4 cellular contexts compared by ENCODE assay signal in genomic region chr1:153910560-153910959, GRCh38. TPM values are rescaled to one million over a fixed set of nuclear protein-coding genes. Genes with fewer than 3 reads are reported as not detected.
DNase-seq lines count a peak whose midpoint lies in the region; ATAC-seq, FAIRE-seq and TF ChIP-seq lines count a peak whose summit lies in the region.
"Not testable (repeated sequence)": the region's sequence is repeated elsewhere in the genome, so short reads cannot be mapped to it uniquely, and the experiment has no call there.

No MANE protein-coding gene starts in this region.

- H3K9me3 ChIP-seq in HEK293 (ENCODE audit: control insufficient read depth, insufficient read depth, low read depth, low read length); K562 (replicated peaks; ENCODE audit: control insufficient read depth, insufficient read depth, low read depth, low read length): not testable (repeated sequence)

- H3K27me3 ChIP-seq in K562 (ENCODE audit: control insufficient read depth in 2 of 2, insufficient read depth in 2 of 2, low read length in 2 of 2), result not testable (repeated sequence)

- H4K20me1 ChIP-seq in K562 (replicated peaks; ENCODE audit: control insufficient read depth, insufficient read depth, low read length), result not testable (repeated sequence)

- H3K9ac ChIP-seq in K562 (ENCODE audit: insufficient read depth in 1 of 2, low read depth in 2 of 2, low read length in 2 of 2), result not testable (repeated sequence)

- not testable (repeated sequence) for DNase-seq in activated T-helper 1 cell treated with anti-CD3 and anti-CD28 coated beads, Interleukin-12 subunit alpha, Interleukin-12 subunit beta, Interleukin-2, Interleukin-4 antibody, amounts not matched to agents 30 ng/mL and 10 ng/mL and 1 ng/mL, durations not matched to agents 14 hours and 24 hours and 36 hours (ENCODE audit: low spot score); K562 (ENCODE audit: extremely low read depth in 1 of 4, low spot score in 3 of 4); natural killer cell

- not testable (repeated sequence) for TF ChIP-seq RAD21 in K562 (CRISPR knock-in tag; conservative IDR thresholded peaks at IDR 0.05 in 1 of 2, IDR thresholded peaks at IDR 0.05 in 1 of 2)

- H3K27ac ChIP-seq in HEK293 (ENCODE audit: extremely low read depth, low read depth, low read length); K562 (ENCODE audit: extremely low read depth, low read depth, low read length): not testable (repeated sequence)

- H3K9me1 ChIP-seq in K562 (ENCODE audit: control insufficient read depth, insufficient read depth, low read length), result not testable (repeated sequence)

- H3K9me3 Mint-ChIP-seq in activated T-helper 1 cell treated with anti-CD3 and anti-CD28 coated beads, Interleukin-12 subunit alpha, Interleukin-12 subunit beta, Interleukin-2, Interleukin-4 antibody, amounts not matched to agents 30 ng/mL and 10 ng/mL and 1 ng/mL, durations not matched to agents 14 hours and 24 hours and 36 hours; natural killer cell: not testable (repeated sequence)

- in situ Hi-C loops in K562 (cut with MboI), result not testable (repeated sequence)

- H3K36me3 ChIP-seq in HEK293 (ENCODE audit: control insufficient read depth in 2 of 2, insufficient read depth in 1 of 2, low read length in 2 of 2), result peaks cover 7 to 16% of the 10 kb centered on the region in 2 experiments; a peak in 2 of 3 replicates
- H3K36me3 ChIP-seq in K562 (ENCODE audit: control insufficient read depth, insufficient read depth, low read length), result peaks cover 29% of the 10 kb centered on the region

- intact Hi-C loops in activated T-helper 1 cell treated with anti-CD3 and anti-CD28 coated beads, Interleukin-12 subunit alpha, Interleukin-12 subunit beta, Interleukin-2, Interleukin-4 antibody, amounts not matched to agents 30 ng/mL and 10 ng/mL and 1 ng/mL, durations not matched to agents 14 hours and 24 hours and 36 hours (cut with micrococcal nuclease); K562 (cut with micrococcal nuclease); natural killer cell (cut with micrococcal nuclease): not testable (repeated sequence)

- ATAC-seq in K562, natural killer cell: not testable (repeated sequence)

- not testable (repeated sequence) for TF ChIP-seq POLR2A in K562 (conservative IDR thresholded peaks at IDR 0.05)

- H3K36me3 Mint-ChIP-seq in activated T-helper 1 cell treated with anti-CD3 and anti-CD28 coated beads, Interleukin-12 subunit alpha, Interleukin-12 subunit beta, Interleukin-2, Interleukin-4 antibody, amounts not matched to agents 30 ng/mL and 10 ng/mL and 1 ng/mL, durations not matched to agents 14 hours and 24 hours and 36 hours (ENCODE audit: low read depth), result peaks cover 15% of the 10 kb centered on the region
- H3K36me3 Mint-ChIP-seq in natural killer cell, result not testable (repeated sequence)

- TF ChIP-seq EP300 in K562 (IDR thresholded peaks at IDR 0.05; ENCODE audit: low read length), result not testable (repeated sequence)

- peaks cover 93% of the 10 kb centered on the region for H3K79me2 ChIP-seq in K562 (ENCODE audit: control insufficient read depth, insufficient read depth, low read length)

- not testable (repeated sequence) for H2AFZ ChIP-seq in K562 (ENCODE audit: low read depth, low read length)

- not testable (repeated sequence) for FAIRE-seq in K562 (lab: Jason Lieb, UNC)

- not testable (repeated sequence) for H3K27me3 Mint-ChIP-seq in activated T-helper 1 cell treated with anti-CD3 and anti-CD28 coated beads, Interleukin-12 subunit alpha, Interleukin-12 subunit beta, Interleukin-2, Interleukin-4 antibody, amounts not matched to agents 30 ng/mL and 10 ng/mL and 1 ng/mL, durations not matched to agents 14 hours and 24 hours and 36 hours (ENCODE audit: insufficient read depth); natural killer cell (ENCODE audit: low read depth in 2 of 2)

- not testable (repeated sequence) for H3K4me1 ChIP-seq in HEK293 (ENCODE audit: control insufficient read depth, insufficient read depth, low read length); K562 (replicated peaks in 1 of 2; ENCODE audit: control insufficient read depth in 2 of 2, insufficient read depth in 2 of 2, low read length in 2 of 2)

- H3K4me1 Mint-ChIP-seq in activated T-helper 1 cell treated with anti-CD3 and anti-CD28 coated beads, Interleukin-12 subunit alpha, Interleukin-12 subunit beta, Interleukin-2, Interleukin-4 antibody, amounts not matched to agents 30 ng/mL and 10 ng/mL and 1 ng/mL, durations not matched to agents 14 hours and 24 hours and 36 hours (ENCODE audit: low read depth), result peaks cover 13% of the 10 kb centered on the region
- peaks cover 22 to 32% of the 10 kb centered on the region in 2 donors for H3K4me1 Mint-ChIP-seq in natural killer cell

- H3K4me3 Mint-ChIP-seq in activated T-helper 1 cell treated with anti-CD3 and anti-CD28 coated beads, Interleukin-12 subunit alpha, Interleukin-12 subunit beta, Interleukin-2, Interleukin-4 antibody, amounts not matched to agents 30 ng/mL and 10 ng/mL and 1 ng/mL, durations not matched to agents 14 hours and 24 hours and 36 hours; natural killer cell: not testable (repeated sequence)

- CTCF ChIA-PET in HEK293 (lab: Yijun Ruan, JAX), result interaction anchor here (0.5 to 2.4 kb wide), 4 partner anchors 9 to 114 kb away, joined by 4 to 8 read pairs (median 7); partner anchors contain the start of gene RAB13
- CTCF ChIA-PET in K562 (lab: Yijun Ruan, JAX; ENCODE audit: low intra/inter-chr PET ratio), result not testable (repeated sequence)

- not testable (repeated sequence) for TF ChIP-seq CTCF in HEK293 (tag by site-specific recombination; IDR thresholded peaks at IDR 0.05); K562 (IDR thresholded peaks at IDR 0.05 in 2 of 3, conservative IDR thresholded peaks at IDR 0.05 in 1 of 3; ENCODE audit: insufficient read depth in 2 of 3, low read depth in 1 of 3, low read length in 3 of 3); natural killer cell (IDR thresholded peaks at IDR 0.05)

- not testable (repeated sequence) for H3K4me2 ChIP-seq in K562 (ENCODE audit: insufficient read depth, low read length)

- not testable (repeated sequence) for H3K4me3 ChIP-seq in HEK293 (ENCODE audit: low read depth, low read length); K562

- H3K27ac Mint-ChIP-seq in activated T-helper 1 cell treated with anti-CD3 and anti-CD28 coated beads, Interleukin-12 subunit alpha, Interleukin-12 subunit beta, Interleukin-2, Interleukin-4 antibody, amounts not matched to agents 30 ng/mL and 10 ng/mL and 1 ng/mL, durations not matched to agents 14 hours and 24 hours and 36 hours, result peak overlapping the region; percentile 23
- peak overlapping the region; percentile 33 to 45 for H3K27ac Mint-ChIP-seq in natural killer cell

- POLR2A ChIA-PET in HEK293 (lab: Yijun Ruan, JAX), result interaction anchor here (1.2 kb wide), 1 partner anchor 9 kb away, joined by 4 read pairs; no protein-coding TSS in a partner anchor
- POLR2A ChIA-PET in K562 (lab: Yijun Ruan, JAX), result interaction anchor here (2.3 kb wide), 1 partner anchor 11 kb away, joined by 12 read pairs; the partner anchor contains the start of gene GATAD2B

- BruUV-seq in K562 (replicated peaks; lab: Mats Ljungman, UMichigan), result TSS peak; percentile 31

- WGBS in K562 (ENCODE audit: insufficient coverage, low coverage, missing lambda C conversion rate), result 88% methylated on average over 6 of the region's 6 CpGs

RNA-seq across cellular contexts. Expression of gene GATAD2B, which starts 12.2 kb away (rescaled TPM):
- total RNA-seq in activated T-helper 1 cell treated with anti-CD3 and anti-CD28 coated beads, Interleukin-12 subunit alpha, Interleukin-12 subunit beta, Interleukin-2, Interleukin-4 antibody, amounts not matched to agents 30 ng/mL and 10 ng/mL and 1 ng/mL, durations not matched to agents 14 hours and 24 hours and 36 hours, result 69.1 and 70.4 TPM in 2 replicates
- total RNA-seq in K562 (2011; cell fraction: chromatin; rRNA removed; ENCODE audit: low replicate concordance), result 26.9 and 41.3 TPM in 2 replicates
- 14.7 and 15.7 TPM in 2 replicates for total RNA-seq in K562 (2011; cell fraction: nucleolus; rRNA removed)
- total RNA-seq in K562 (2011; cell fraction: nucleoplasm; rRNA removed), result 46.3 and 60.1 TPM in 2 replicates
- total RNA-seq in K562 (2014; rRNA removed) (3.5 TPM in 2 replicates), K562 (2014; rRNA removed; fragmentation: Illumina TruSeq; extraction: Trizol) (4.9 and 6.3 TPM in 2 replicates), K562 (2015; rRNA removed; fragmentation: Illumina TruSeq; extraction: Trizol) (4.5 and 5.3 TPM in 2 replicates), K562 (2021) (35.0 and 40.2 TPM in 2 replicates), natural killer cell (10 to 100 TPM; 68.1 to 91.3 (median 75.5) TPM)
- polyA plus RNA-seq in K562 (2011; rRNA removed) (4.7 and 6.7 TPM in 2 replicates), K562 (2014; fragmentation: Illumina TruSeq; extraction: Trizol) (13.9 and 14.8 TPM in 2 replicates), K562 (2014; fragmentation: Nextera tagmentation; extraction: Ambion mirVana) (1 to 10 TPM; 1.5 to 6.6 TPM), K562 (2014; rRNA removed) (7.8 and 9.0 TPM in 2 replicates)
- polyA plus RNA-seq in K562 (2011; cell fraction: cytosol; rRNA removed), result 5.3 and 5.5 TPM in 2 replicates
- polyA plus RNA-seq in K562 (2011; cell fraction: nucleus; rRNA removed), result 15.2 and 16.7 TPM in 2 replicates
- 6.6 and 7.6 TPM in 2 replicates for polyA plus RNA-seq in K562 (2012)
- 8.7 and 10.3 TPM in 2 replicates for polyA minus RNA-seq in K562 (2011; rRNA and poly(A)+ RNA removed)
- polyA minus RNA-seq in K562 (2011; cell fraction: cytosol; rRNA and poly(A)+ RNA removed), result 16.0 and 22.3 TPM in 2 replicates
- 5.0 and 9.1 TPM in 2 replicates for polyA minus RNA-seq in K562 (2011; cell fraction: nucleus; rRNA and poly(A)+ RNA removed)

RNA-seq across cellular contexts. Expression of gene DENND4B, which starts 36.0 kb away (rescaled TPM):
- total RNA-seq in activated T-helper 1 cell treated with anti-CD3 and anti-CD28 coated beads, Interleukin-12 subunit alpha, Interleukin-12 subunit beta, Interleukin-2, Interleukin-4 antibody, amounts not matched to agents 30 ng/mL and 10 ng/mL and 1 ng/mL, durations not matched to agents 14 hours and 24 hours and 36 hours, result 128 and 133 TPM in 2 replicates
- 519 and 1,217 TPM in 2 replicates for total RNA-seq in K562 (2011; cell fraction: chromatin; rRNA removed; ENCODE audit: low replicate concordance)
- total RNA-seq in K562 (2011; cell fraction: nucleolus; rRNA removed), result 693 and 731 TPM in 2 replicates
- 509 and 519 TPM in 2 replicates for total RNA-seq in K562 (2011; cell fraction: nucleoplasm; rRNA removed)
- total RNA-seq in K562 (2014; rRNA removed), result 20.2 and 21.7 TPM in 2 replicates
- 11.0 and 15.6 TPM in 2 replicates for total RNA-seq in K562 (2014; rRNA removed; fragmentation: Illumina TruSeq; extraction: Trizol)
- total RNA-seq in K562 (2015; rRNA removed; fragmentation: Illumina TruSeq; extraction: Trizol), result 21.0 and 23.1 TPM in 2 replicates
- total RNA-seq in K562 (2021), result 70.0 and 80.5 TPM in 2 replicates
- polyA plus RNA-seq in K562 (2011; rRNA removed), result 28.8 and 75.9 TPM in 2 replicates
- polyA plus RNA-seq in K562 (2011; cell fraction: cytosol; rRNA removed), result 28.0 and 43.8 TPM in 2 replicates
- 734 and 802 TPM in 2 replicates for polyA plus RNA-seq in K562 (2011; cell fraction: nucleus; rRNA removed)
- polyA plus RNA-seq in K562 (2012), result 45.4 and 65.7 TPM in 2 replicates
- 47.4 and 52.5 TPM in 2 replicates for polyA plus RNA-seq in K562 (2014; fragmentation: Illumina TruSeq; extraction: Trizol)
- 10 to 100 TPM in 1 of 2 experiments, 1 to 10 TPM in 1; 9.5 to 13.4 TPM for polyA plus RNA-seq in K562 (2014; fragmentation: Nextera tagmentation; extraction: Ambion mirVana)
- polyA plus RNA-seq in K562 (2014; rRNA removed), result 63.3 and 74.0 TPM in 2 replicates
- polyA minus RNA-seq in K562 (2011; rRNA and poly(A)+ RNA removed), result 17.3 and 28.6 TPM in 2 replicates
- 35.8 and 41.5 TPM in 2 replicates for polyA minus RNA-seq in K562 (2011; cell fraction: cytosol; rRNA and poly(A)+ RNA removed)
- polyA minus RNA-seq in K562 (2011; cell fraction: nucleus; rRNA and poly(A)+ RNA removed), result 191 and 272 TPM in 2 replicates
- total RNA-seq in natural killer cell, result 100 to 1,000 TPM; 244 to 322 (median 291) TPM

RNA-seq across cellular contexts. Expression of gene CRTC2, which starts 47.9 kb away (rescaled TPM):
- total RNA-seq in activated T-helper 1 cell treated with anti-CD3 and anti-CD28 coated beads, Interleukin-12 subunit alpha, Interleukin-12 subunit beta, Interleukin-2, Interleukin-4 antibody, amounts not matched to agents 30 ng/mL and 10 ng/mL and 1 ng/mL, durations not matched to agents 14 hours and 24 hours and 36 hours, result 62.8 and 76.4 TPM in 2 replicates
- 62.1 and 111 TPM in 2 replicates for total RNA-seq in K562 (2011; cell fraction: chromatin; rRNA removed; ENCODE audit: low replicate concordance)
- 38.7 and 54.5 TPM in 2 replicates for total RNA-seq in K562 (2011; cell fraction: nucleolus; rRNA removed)
- 51.0 and 73.5 TPM in 2 replicates for total RNA-seq in K562 (2011; cell fraction: nucleoplasm; rRNA removed)
- 7.7 and 8.5 TPM in 2 replicates for total RNA-seq in K562 (2014; rRNA removed)
- total RNA-seq in K562 (2014; rRNA removed; fragmentation: Illumina TruSeq; extraction: Trizol), result 5.6 TPM in 2 replicates
- 10.2 and 10.4 TPM in 2 replicates for total RNA-seq in K562 (2015; rRNA removed; fragmentation: Illumina TruSeq; extraction: Trizol)
- total RNA-seq in K562 (2021), result 23.8 and 26.4 TPM in 2 replicates
- polyA plus RNA-seq in K562 (2011; rRNA removed), result 13.3 and 26.5 TPM in 2 replicates
- 23.6 and 27.7 TPM in 2 replicates for polyA plus RNA-seq in K562 (2011; cell fraction: cytosol; rRNA removed)
- 87.5 and 92.0 TPM in 2 replicates for polyA plus RNA-seq in K562 (2011; cell fraction: nucleus; rRNA removed)
- polyA plus RNA-seq in K562 (2012), result 19.4 and 28.0 TPM in 2 replicates
- polyA plus RNA-seq in K562 (2014; fragmentation: Illumina TruSeq; extraction: Trizol), result 24.0 TPM in 2 replicates
- polyA plus RNA-seq in K562 (2014; fragmentation: Nextera tagmentation; extraction: Ambion mirVana), result 1 to 10 TPM; 2.7 to 3.3 TPM
- 18.9 and 24.0 TPM in 2 replicates for polyA plus RNA-seq in K562 (2014; rRNA removed)
- polyA minus RNA-seq in K562 (2011; rRNA and poly(A)+ RNA removed), result 13.9 and 22.4 TPM in 2 replicates
- 15.3 and 34.3 TPM in 2 replicates for polyA minus RNA-seq in K562 (2011; cell fraction: cytosol; rRNA and poly(A)+ RNA removed)
- 21.1 and 33.1 TPM in 2 replicates for polyA minus RNA-seq in K562 (2011; cell fraction: nucleus; rRNA and poly(A)+ RNA removed)
- 100 to 1,000 TPM; 144 to 166 (median 154) TPM for total RNA-seq in natural killer cell

RNA-seq across cellular contexts. Expression of gene SLC39A1, which starts 52.8 kb away (rescaled TPM):
- 75.4 and 76.1 TPM in 2 replicates for total RNA-seq in activated T-helper 1 cell treated with anti-CD3 and anti-CD28 coated beads, Interleukin-12 subunit alpha, Interleukin-12 subunit beta, Interleukin-2, Interleukin-4 antibody, amounts not matched to agents 30 ng/mL and 10 ng/mL and 1 ng/mL, durations not matched to agents 14 hours and 24 hours and 36 hours
- 31.6 and 67.2 TPM in 2 replicates for total RNA-seq in K562 (2011; cell fraction: chromatin; rRNA removed; ENCODE audit: low replicate concordance)
- 106 and 118 TPM in 2 replicates for total RNA-seq in K562 (2011; cell fraction: nucleolus; rRNA removed)
- 87.4 and 103 TPM in 2 replicates for total RNA-seq in K562 (2011; cell fraction: nucleoplasm; rRNA removed)
- 81.1 and 88.3 TPM in 2 replicates for total RNA-seq in K562 (2014; rRNA removed)
- total RNA-seq in K562 (2014; rRNA removed; fragmentation: Illumina TruSeq; extraction: Trizol), result 43.0 and 45.3 TPM in 2 replicates
- total RNA-seq in K562 (2015; rRNA removed; fragmentation: Illumina TruSeq; extraction: Trizol), result 62.5 and 62.7 TPM in 2 replicates
- 70.2 and 70.6 TPM in 2 replicates for total RNA-seq in K562 (2021)
- polyA plus RNA-seq in K562 (2011; rRNA removed), result 52.9 and 61.3 TPM in 2 replicates
- 98.7 and 108 TPM in 2 replicates for polyA plus RNA-seq in K562 (2011; cell fraction: cytosol; rRNA removed)
- polyA plus RNA-seq in K562 (2011; cell fraction: nucleus; rRNA removed), result 34.7 and 36.6 TPM in 2 replicates
- 65.9 and 66.7 TPM in 2 replicates for polyA plus RNA-seq in K562 (2012)
- polyA plus RNA-seq in K562 (2014; fragmentation: Illumina TruSeq; extraction: Trizol), result 72.8 and 84.3 TPM in 2 replicates
- 10 to 100 TPM in 1 of 2 experiments, 1 to 10 TPM in 1; 9.9 to 12.9 TPM for polyA plus RNA-seq in K562 (2014; fragmentation: Nextera tagmentation; extraction: Ambion mirVana)
- polyA plus RNA-seq in K562 (2014; rRNA removed), result 69.5 and 76.1 TPM in 2 replicates
- polyA minus RNA-seq in K562 (2011; rRNA and poly(A)+ RNA removed), result 43.9 and 46.0 TPM in 2 replicates
- 37.1 and 42.1 TPM in 2 replicates for polyA minus RNA-seq in K562 (2011; cell fraction: cytosol; rRNA and poly(A)+ RNA removed)
- polyA minus RNA-seq in K562 (2011; cell fraction: nucleus; rRNA and poly(A)+ RNA removed), result 15.1 and 25.0 TPM in 2 replicates
- 10 to 100 TPM; 20.7 to 21.5 (median 21.2) TPM for total RNA-seq in natural killer cell

RNA-seq across cellular contexts. Expression of gene CREB3L4, which starts 57.1 kb away (rescaled TPM):
- 8.1 and 9.8 TPM in 2 replicates for total RNA-seq in activated T-helper 1 cell treated with anti-CD3 and anti-CD28 coated beads, Interleukin-12 subunit alpha, Interleukin-12 subunit beta, Interleukin-2, Interleukin-4 antibody, amounts not matched to agents 30 ng/mL and 10 ng/mL and 1 ng/mL, durations not matched to agents 14 hours and 24 hours and 36 hours
- 34.5 and 62.3 TPM in 2 replicates for total RNA-seq in K562 (2011; cell fraction: chromatin; rRNA removed; ENCODE audit: low replicate concordance)
- total RNA-seq in K562 (2011; cell fraction: nucleolus; rRNA removed), result 45.7 and 50.8 TPM in 2 replicates
- 31.9 and 42.5 TPM in 2 replicates for total RNA-seq in K562 (2011; cell fraction: nucleoplasm; rRNA removed)
- total RNA-seq in K562 (2014; rRNA removed) (13.5 and 13.9 TPM in 2 replicates), K562 (2014; rRNA removed; fragmentation: Illumina TruSeq; extraction: Trizol) (10.7 and 11.3 TPM in 2 replicates), K562 (2015; rRNA removed; fragmentation: Illumina TruSeq; extraction: Trizol) (9.6 and 9.9 TPM in 2 replicates), K562 (2021) (11.1 and 12.7 TPM in 2 replicates), natural killer cell (10 to 100 TPM; 10.8 to 16.8 (median 10.9) TPM)
- polyA plus RNA-seq in K562 (2011; rRNA removed) (18.6 and 23.7 TPM in 2 replicates), K562 (2014; fragmentation: Illumina TruSeq; extraction: Trizol) (13.9 and 14.3 TPM in 2 replicates), K562 (2014; fragmentation: Nextera tagmentation; extraction: Ambion mirVana) (10 to 100 TPM; 13.3 to 17.2 TPM), K562 (2014; rRNA removed) (16.6 and 17.7 TPM in 2 replicates)
- 22.6 and 23.0 TPM in 2 replicates for polyA plus RNA-seq in K562 (2011; cell fraction: cytosol; rRNA removed)
- 62.9 and 71.1 TPM in 2 replicates for polyA plus RNA-seq in K562 (2011; cell fraction: nucleus; rRNA removed)
- polyA plus RNA-seq in K562 (2012), result 10.1 and 29.4 TPM in 2 replicates
- polyA minus RNA-seq in K562 (2011; rRNA and poly(A)+ RNA removed), result 15.3 and 15.8 TPM in 2 replicates
- 8.3 and 8.4 TPM in 2 replicates for polyA minus RNA-seq in K562 (2011; cell fraction: cytosol; rRNA and poly(A)+ RNA removed)
- 13.9 and 19.8 TPM in 2 replicates for polyA minus RNA-seq in K562 (2011; cell fraction: nucleus; rRNA and poly(A)+ RNA removed)
